In genomic region chr12:80937391-80938238, GRCh38 we compare ENCODE assay signal across 8 cellular contexts. TPM values are rescaled to one million over a fixed set of nuclear protein-coding genes. Genes with fewer than 3 reads are reported as not detected.
DNase-seq lines count a peak whose midpoint lies in the region; ATAC-seq and TF ChIP-seq lines count a peak whose summit lies in the region.

Gene LIN7A (minus strand): TSS chr12:80937934. CDS start chr12:80937722, 212 bp downstream.

- no peak within 1 kb of the TSS for H3K27ac ChIP-seq in GM23338 (ENCODE audit: low read depth)
- no peak within 1 kb of the TSS for H3K27ac ChIP-seq in OCI-LY7 (ENCODE audit: low read depth, low read length, poor library complexity, severe bottlenecking)

- BruUV-seq in OCI-LY7 (replicated peaks; lab: Mats Ljungman, UMichigan) = no TSS peak

- H2AFZ ChIP-seq in GM23338 (peak within 1 kb of the TSS; percentile 94), OCI-LY7 (ENCODE audit: low read length) (no peak within 1 kb of the TSS)

- intact Hi-C loops in OCI-LY7 (cut with micrococcal nuclease; ENCODE audit: unreplicated experiment) = no loop called here

- H3K4me1 ChIP-seq in ES-I3 (ENCODE audit: insufficient read depth, low read length) = peaks cover 7% of the 10 kb centered on the region; the same call in 1 of the 2 replicates
- H3K4me1 ChIP-seq in GM23338 (ENCODE audit: insufficient read depth) = peaks cover 19% of the 10 kb centered on the region
- H3K4me1 ChIP-seq in OCI-LY7 (ENCODE audit: insufficient read depth, low read length, poor library complexity, severe bottlenecking) = no peaks in the 10 kb centered on the region

- H3K9me3 ChIP-seq in ES-I3 (ENCODE audit: control insufficient read depth, insufficient read depth, low read length) = no peaks in the 10 kb centered on the region
- no peaks in the 10 kb centered on the region for H3K9me3 ChIP-seq in OCI-LY7 (ENCODE audit: low read length)

- peaks cover 26% of the 10 kb centered on the region for H3K27me3 ChIP-seq in GM23338 (ENCODE audit: insufficient read depth)

- H3K4me3 ChIP-seq in GM23338 (peak within 1 kb of the TSS; percentile 75), NB4 (ENCODE audit: low read depth, low read length) (peak within 1 kb of the TSS; percentile 83), astrocyte of the cerebellum (ENCODE audit: low read depth, low read length) (peak within 1 kb of the TSS; percentile 92), iPS-11a (ENCODE audit: low read depth, low read length) (peak within 1 kb of the TSS; percentile 89), skeletal muscle cell (ENCODE audit: low read depth, low read length) (peak within 1 kb of the TSS; percentile 92), OCI-LY7 (ENCODE audit: low read depth, low read length, poor library complexity, severe bottlenecking) (no peak within 1 kb of the TSS)

- H3K9me3 Mint-ChIP-seq in GM23338 = no peaks in the 10 kb centered on the region; the same call in 2 of the 3 replicates

- H3F3A ChIP-seq in GM23338 (replicated peaks; ENCODE audit: low read depth) = no peaks in the 10 kb centered on the region

- no peak for TF ChIP-seq CTCF in GM23338 (conservative IDR thresholded peaks at IDR 0.05; ENCODE audit: low read depth in 2 of 2)
- TF ChIP-seq CTCF in NB4 (IDR thresholded peaks at IDR 0.05; ENCODE audit: low read depth, low read length) = no peak
- TF ChIP-seq CTCF in astrocyte of the cerebellum (IDR thresholded peaks at IDR 0.05; ENCODE audit: low read depth, low read length, missing control alignments) = no peak
- TF ChIP-seq CTCF in OCI-LY7 (conservative IDR thresholded peaks at IDR 0.05; ENCODE audit: low read length) = no peak

- H3K4me3 Mint-ChIP-seq in GM23338 = peak within 1 kb of the TSS; percentile 96

- H3K79me2 ChIP-seq in GM23338 (replicated peaks; ENCODE audit: insufficient read depth) (no peaks in the 10 kb centered on the region), OCI-LY7 (ENCODE audit: insufficient read depth, low read depth, low read length) (no peaks in the 10 kb centered on the region)

- in situ Hi-C loops in astrocyte of the cerebellum (cut with HindIII; ENCODE audit: low sequenced_read_pairs) = no loop called here

- CTCF ChIA-PET in OCI-LY7 (lab: Charles Lee; ENCODE audit: unreplicated experiment) = no interaction called here

- no peaks in the 10 kb centered on the region for H3K36me3 ChIP-seq in ES-I3 (ENCODE audit: insufficient read depth, low read length)
- no peaks in the 10 kb centered on the region for H3K36me3 ChIP-seq in GM23338 (ENCODE audit: insufficient read depth)
- no peaks in the 10 kb centered on the region for H3K36me3 ChIP-seq in OCI-LY7 (ENCODE audit: insufficient read depth, low read length)

- DNase-seq in GM23338 (ENCODE audit: low spot score) (peak; percentile 68), NB4 (ENCODE audit: low read depth) (peak; percentile 78), astrocyte of the cerebellum (ENCODE audit: low read depth) (no peak), skeletal muscle cell (ENCODE audit: low read depth) (no peak), OCI-LY7 (ENCODE audit: low spot score) (no peak), GOT3 (lab: John Stamatoyannopoulos, UW) (no peak)

- no peaks in the 10 kb centered on the region for H3K36me3 Mint-ChIP-seq in GM23338 (ENCODE audit: low read depth)

- H4K20me1 ChIP-seq in GM23338 (replicated peaks; ENCODE audit: insufficient read depth) = no peaks in the 10 kb centered on the region
- H4K20me1 ChIP-seq in OCI-LY7 (ENCODE audit: insufficient read depth, low read length) = no peaks in the 10 kb centered on the region

- peak within 1 kb of the TSS; percentile 94 for H3K9ac ChIP-seq in ES-I3 (ENCODE audit: low read depth, low read length)

- peak; percentile 49 for ATAC-seq in GM23338

- TF ChIP-seq POLR2A in NB4 (IDR thresholded peaks at IDR 0.05; ENCODE audit: extremely low read depth, insufficient read length) = no peak

- POLR2A ChIA-PET in OCI-LY7 (lab: Charles Lee) = no interaction called here

- H3K9me2 ChIP-seq in GM23338 (ENCODE audit: insufficient read depth) = no peaks in the 10 kb centered on the region
- no peaks in the 10 kb centered on the region for H3K9me2 ChIP-seq in OCI-LY7 (ENCODE audit: insufficient read depth, low read length)

- H3K27me3 Mint-ChIP-seq in GM23338 (ENCODE audit: insufficient read depth, low read depth, poor library complexity) = peaks cover 9% of the 10 kb centered on the region

- peak within 1 kb of the TSS; percentile 91 for H3K4me2 ChIP-seq in GM23338
- H3K4me2 ChIP-seq in OCI-LY7 (ENCODE audit: low read length) = no peak within 1 kb of the TSS

- no peak within 1 kb of the TSS for H3K27ac Mint-ChIP-seq in GM23338

- peaks cover 37% of the 10 kb centered on the region for H3K4me1 Mint-ChIP-seq in GM23338

TF ChIP-seq in GM23338, 12 proteins besides CTCF, POLR2A, EP300 and RAD21:
- TF ChIP-seq EZH2phosphoT487 (IDR thresholded peaks at IDR 0.05; ENCODE audit: unreplicated experiment) = no peak
- 0 out of 2 replicates have a peak, but pooled peaks have one; percentile 20 for TF ChIP-seq POLR2AphosphoS5 (IDR thresholded peaks at IDR 0.05; ENCODE audit: low read depth)

RNA-seq across cellular contexts. Expression of gene LIN7A, which starts in this region (rescaled TPM):
- 6.2 and 6.5 TPM in 2 replicates for total RNA-seq in GM23338 (2014; rRNA removed; shearing (Covaris generic))
- 5.7 and 6.2 TPM in 2 replicates for polyA plus RNA-seq in GM23338 (2016; fragmentation: Nextera tagmentation; extraction: Ambion mirVana)
- total RNA-seq in OCI-LY7 (2014; rRNA removed; shearing (Covaris generic)) = 0.10 TPM in 1 of 2 replicates, not detected in the other
- total RNA-seq in OCI-LY7 (2022) = 0.39 and 0.61 TPM in 2 replicates

Comparison
In these comparisons a context has a peak if more than half of its experiments do, and no peak if none do; other contexts are left out.
1. DNase-seq: peak in GM23338 (single experiment) and NB4 (single experiment); none in astrocyte of the cerebellum (single experiment), skeletal muscle cell (single experiment), OCI-LY7 (single experiment) and GOT3 (single experiment).